1 cellular context compared by ENCODE assay signal in genomic region chr6:34597605-34598353, GRCh38.
A peak's percentile ranks its signal among the peaks of the same experiment; 100 is the strongest.
TF ChIP-seq lines count a peak whose summit lies in the region.

No MANE protein-coding gene starts in this region.

TF ChIP-seq in HepG2, 621 proteins besides CTCF, POLR2A, EP300 and RAD21 (continued from another document and continues in another):
- TF ChIP-seq SRSF1 (optimal IDR thresholded peaks at IDR 0.05; ENCODE audit: low read depth, low read length) (no peak), ZNF75D (CRISPR knock-in tag; IDR thresholded peaks at IDR 0.05; ENCODE audit: borderline replicate concordance) (no peak), CENPBD1 (CRISPR knock-in tag; IDR thresholded peaks at IDR 0.05; ENCODE audit: borderline replicate concordance, low read depth) (no peak), ELF4 (CRISPR knock-in tag; IDR thresholded peaks at IDR 0.05; ENCODE audit: borderline replicate concordance) (no peak), FOXK1 (CRISPR knock-in tag; IDR thresholded peaks at IDR 0.05; ENCODE audit: borderline replicate concordance, low read depth) (no peak), TFDP2 (CRISPR knock-in tag; IDR thresholded peaks at IDR 0.05) (no peak), ZNF567 (CRISPR knock-in tag; IDR thresholded peaks at IDR 0.05; ENCODE audit: borderline replicate concordance) (no peak), KLF12 (CRISPR knock-in tag; IDR thresholded peaks at IDR 0.05; ENCODE audit: borderline replicate concordance) (no peak), ATF7-NPFF (CRISPR knock-in tag; IDR thresholded peaks at IDR 0.05; ENCODE audit: low read depth) (no peak), HOXA7 (CRISPR knock-in tag; IDR thresholded peaks at IDR 0.05) (no peak), ZNF143 (CRISPR knock-in tag; IDR thresholded peaks at IDR 0.05) (no peak), MAFF (IDR thresholded peaks at IDR 0.05; ENCODE audit: low read depth, low read length) (no peak), NFKB2 (CRISPR knock-in tag; IDR thresholded peaks at IDR 0.05; ENCODE audit: borderline replicate concordance) (no peak), ZNF232 (CRISPR knock-in tag; IDR thresholded peaks at IDR 0.05; ENCODE audit: borderline replicate concordance) (no peak), FOXA3 (CRISPR knock-in tag; IDR thresholded peaks at IDR 0.05) (peak; percentile 37; the same call in 1 of the 2 replicates), ZNF572 (CRISPR knock-in tag; IDR thresholded peaks at IDR 0.05) (no peak), ZBTB14 (CRISPR knock-in tag; IDR thresholded peaks at IDR 0.05) (no peak), E2F1 (CRISPR knock-in tag; IDR thresholded peaks at IDR 0.05) (no peak), ZNF235 (CRISPR knock-in tag; IDR thresholded peaks at IDR 0.05; ENCODE audit: borderline replicate concordance) (no peak), ZNF24 (IDR thresholded peaks at IDR 0.05) (no peak), PHF5A (CRISPR knock-in tag; IDR thresholded peaks at IDR 0.05; ENCODE audit: low read depth, unreplicated experiment) (no peak), TBX2 (CRISPR knock-in tag; IDR thresholded peaks at IDR 0.05; ENCODE audit: borderline replicate concordance) (peak; percentile 17; the same call in 1 of the 2 replicates), ETV5 (CRISPR knock-in tag; IDR thresholded peaks at IDR 0.05; ENCODE audit: borderline replicate concordance) (no peak), JUN (CRISPR knock-in tag; IDR thresholded peaks at IDR 0.05) (no peak), MZF1 (CRISPR knock-in tag; IDR thresholded peaks at IDR 0.05; ENCODE audit: borderline replicate concordance) (no peak), SOX6 (IDR thresholded peaks at IDR 0.05) (no peak), SOX6 (CRISPR knock-in tag; IDR thresholded peaks at IDR 0.05) (peak; percentile 42; the same call in 1 of the 2 replicates), ZSCAN30 (CRISPR knock-in tag; IDR thresholded peaks at IDR 0.05) (no peak), ZSCAN21 (CRISPR knock-in tag; IDR thresholded peaks at IDR 0.05; ENCODE audit: borderline replicate concordance) (no peak), MAFK (conservative IDR thresholded peaks at IDR 0.05 in 1 of 2, IDR thresholded peaks at IDR 0.05 in 1 of 2; ENCODE audit: low read length in 2 of 2) (no peak), TCF7 (IDR thresholded peaks at IDR 0.05; ENCODE audit: low read depth) (peak; percentile 63), TARDBP (CRISPR knock-in tag; IDR thresholded peaks at IDR 0.05) (no peak), REXO4 (CRISPR knock-in tag; IDR thresholded peaks at IDR 0.05; ENCODE audit: borderline replicate concordance) (no peak), ARID5B (CRISPR knock-in tag; IDR thresholded peaks at IDR 0.05) (peak; percentile 36; the same call in 1 of the 2 replicates)
- TF ChIP-seq, protein P1, sequence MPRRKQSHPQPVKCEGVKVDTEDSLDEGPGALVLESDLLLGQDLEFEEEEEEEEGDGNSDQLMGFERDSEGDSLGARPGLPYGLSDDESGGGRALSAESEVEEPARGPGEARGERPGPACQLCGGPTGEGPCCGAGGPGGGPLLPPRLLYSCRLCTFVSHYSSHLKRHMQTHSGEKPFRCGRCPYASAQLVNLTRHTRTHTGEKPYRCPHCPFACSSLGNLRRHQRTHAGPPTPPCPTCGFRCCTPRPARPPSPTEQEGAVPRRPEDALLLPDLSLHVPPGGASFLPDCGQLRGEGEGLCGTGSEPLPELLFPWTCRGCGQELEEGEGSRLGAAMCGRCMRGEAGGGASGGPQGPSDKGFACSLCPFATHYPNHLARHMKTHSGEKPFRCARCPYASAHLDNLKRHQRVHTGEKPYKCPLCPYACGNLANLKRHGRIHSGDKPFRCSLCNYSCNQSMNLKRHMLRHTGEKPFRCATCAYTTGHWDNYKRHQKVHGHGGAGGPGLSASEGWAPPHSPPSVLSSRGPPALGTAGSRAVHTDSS (CRISPR knock-in tag; conservative IDR thresholded peaks at IDR 0.05) = no peak
- TF ChIP-seq, protein P2, sequence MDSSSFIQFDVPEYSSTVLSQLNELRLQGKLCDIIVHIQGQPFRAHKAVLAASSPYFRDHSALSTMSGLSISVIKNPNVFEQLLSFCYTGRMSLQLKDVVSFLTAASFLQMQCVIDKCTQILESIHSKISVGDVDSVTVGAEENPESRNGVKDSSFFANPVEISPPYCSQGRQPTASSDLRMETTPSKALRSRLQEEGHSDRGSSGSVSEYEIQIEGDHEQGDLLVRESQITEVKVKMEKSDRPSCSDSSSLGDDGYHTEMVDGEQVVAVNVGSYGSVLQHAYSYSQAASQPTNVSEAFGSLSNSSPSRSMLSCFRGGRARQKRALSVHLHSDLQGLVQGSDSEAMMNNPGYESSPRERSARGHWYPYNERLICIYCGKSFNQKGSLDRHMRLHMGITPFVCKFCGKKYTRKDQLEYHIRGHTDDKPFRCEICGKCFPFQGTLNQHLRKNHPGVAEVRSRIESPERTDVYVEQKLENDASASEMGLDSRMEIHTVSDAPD (CRISPR knock-in tag; IDR thresholded peaks at IDR 0.05) = no peak
- TF ChIP-seq, protein P3, sequence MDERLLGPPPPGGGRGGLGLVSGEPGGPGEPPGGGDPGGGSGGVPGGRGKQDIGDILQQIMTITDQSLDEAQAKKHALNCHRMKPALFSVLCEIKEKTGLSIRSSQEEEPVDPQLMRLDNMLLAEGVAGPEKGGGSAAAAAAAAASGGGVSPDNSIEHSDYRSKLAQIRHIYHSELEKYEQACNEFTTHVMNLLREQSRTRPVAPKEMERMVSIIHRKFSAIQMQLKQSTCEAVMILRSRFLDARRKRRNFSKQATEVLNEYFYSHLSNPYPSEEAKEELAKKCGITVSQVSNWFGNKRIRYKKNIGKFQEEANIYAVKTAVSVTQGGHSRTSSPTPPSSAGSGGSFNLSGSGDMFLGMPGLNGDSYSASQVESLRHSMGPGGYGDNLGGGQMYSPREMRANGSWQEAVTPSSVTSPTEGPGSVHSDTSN (CRISPR knock-in tag; IDR thresholded peaks at IDR 0.05) = no peak
- TF ChIP-seq, protein P4, sequence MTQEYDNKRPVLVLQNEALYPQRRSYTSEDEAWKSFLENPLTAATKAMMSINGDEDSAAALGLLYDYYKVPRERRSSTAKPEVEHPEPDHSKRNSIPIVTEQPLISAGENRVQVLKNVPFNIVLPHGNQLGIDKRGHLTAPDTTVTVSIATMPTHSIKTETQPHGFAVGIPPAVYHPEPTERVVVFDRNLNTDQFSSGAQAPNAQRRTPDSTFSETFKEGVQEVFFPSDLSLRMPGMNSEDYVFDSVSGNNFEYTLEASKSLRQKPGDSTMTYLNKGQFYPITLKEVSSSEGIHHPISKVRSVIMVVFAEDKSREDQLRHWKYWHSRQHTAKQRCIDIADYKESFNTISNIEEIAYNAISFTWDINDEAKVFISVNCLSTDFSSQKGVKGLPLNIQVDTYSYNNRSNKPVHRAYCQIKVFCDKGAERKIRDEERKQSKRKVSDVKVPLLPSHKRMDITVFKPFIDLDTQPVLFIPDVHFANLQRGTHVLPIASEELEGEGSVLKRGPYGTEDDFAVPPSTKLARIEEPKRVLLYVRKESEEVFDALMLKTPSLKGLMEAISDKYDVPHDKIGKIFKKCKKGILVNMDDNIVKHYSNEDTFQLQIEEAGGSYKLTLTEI (CRISPR knock-in tag; conservative IDR thresholded peaks at IDR 0.05) = no peak
- TF ChIP-seq, protein P5, sequence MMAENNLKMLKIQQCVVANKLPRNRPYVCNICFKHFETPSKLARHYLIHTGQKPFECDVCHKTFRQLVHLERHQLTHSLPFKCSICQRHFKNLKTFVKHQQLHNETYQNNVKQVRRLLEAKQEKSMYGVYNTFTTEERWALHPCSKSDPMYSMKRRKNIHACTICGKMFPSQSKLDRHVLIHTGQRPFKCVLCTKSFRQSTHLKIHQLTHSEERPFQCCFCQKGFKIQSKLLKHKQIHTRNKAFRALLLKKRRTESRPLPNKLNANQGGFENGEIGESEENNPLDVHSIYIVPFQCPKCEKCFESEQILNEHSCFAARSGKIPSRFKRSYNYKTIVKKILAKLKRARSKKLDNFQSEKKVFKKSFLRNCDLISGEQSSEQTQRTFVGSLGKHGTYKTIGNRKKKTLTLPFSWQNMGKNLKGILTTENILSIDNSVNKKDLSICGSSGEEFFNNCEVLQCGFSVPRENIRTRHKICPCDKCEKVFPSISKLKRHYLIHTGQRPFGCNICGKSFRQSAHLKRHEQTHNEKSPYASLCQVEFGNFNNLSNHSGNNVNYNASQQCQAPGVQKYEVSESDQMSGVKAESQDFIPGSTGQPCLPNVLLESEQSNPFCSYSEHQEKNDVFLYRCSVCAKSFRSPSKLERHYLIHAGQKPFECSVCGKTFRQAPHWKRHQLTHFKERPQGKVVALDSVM (CRISPR knock-in tag; IDR thresholded peaks at IDR 0.05) = no peak
- TF ChIP-seq, protein P6, sequence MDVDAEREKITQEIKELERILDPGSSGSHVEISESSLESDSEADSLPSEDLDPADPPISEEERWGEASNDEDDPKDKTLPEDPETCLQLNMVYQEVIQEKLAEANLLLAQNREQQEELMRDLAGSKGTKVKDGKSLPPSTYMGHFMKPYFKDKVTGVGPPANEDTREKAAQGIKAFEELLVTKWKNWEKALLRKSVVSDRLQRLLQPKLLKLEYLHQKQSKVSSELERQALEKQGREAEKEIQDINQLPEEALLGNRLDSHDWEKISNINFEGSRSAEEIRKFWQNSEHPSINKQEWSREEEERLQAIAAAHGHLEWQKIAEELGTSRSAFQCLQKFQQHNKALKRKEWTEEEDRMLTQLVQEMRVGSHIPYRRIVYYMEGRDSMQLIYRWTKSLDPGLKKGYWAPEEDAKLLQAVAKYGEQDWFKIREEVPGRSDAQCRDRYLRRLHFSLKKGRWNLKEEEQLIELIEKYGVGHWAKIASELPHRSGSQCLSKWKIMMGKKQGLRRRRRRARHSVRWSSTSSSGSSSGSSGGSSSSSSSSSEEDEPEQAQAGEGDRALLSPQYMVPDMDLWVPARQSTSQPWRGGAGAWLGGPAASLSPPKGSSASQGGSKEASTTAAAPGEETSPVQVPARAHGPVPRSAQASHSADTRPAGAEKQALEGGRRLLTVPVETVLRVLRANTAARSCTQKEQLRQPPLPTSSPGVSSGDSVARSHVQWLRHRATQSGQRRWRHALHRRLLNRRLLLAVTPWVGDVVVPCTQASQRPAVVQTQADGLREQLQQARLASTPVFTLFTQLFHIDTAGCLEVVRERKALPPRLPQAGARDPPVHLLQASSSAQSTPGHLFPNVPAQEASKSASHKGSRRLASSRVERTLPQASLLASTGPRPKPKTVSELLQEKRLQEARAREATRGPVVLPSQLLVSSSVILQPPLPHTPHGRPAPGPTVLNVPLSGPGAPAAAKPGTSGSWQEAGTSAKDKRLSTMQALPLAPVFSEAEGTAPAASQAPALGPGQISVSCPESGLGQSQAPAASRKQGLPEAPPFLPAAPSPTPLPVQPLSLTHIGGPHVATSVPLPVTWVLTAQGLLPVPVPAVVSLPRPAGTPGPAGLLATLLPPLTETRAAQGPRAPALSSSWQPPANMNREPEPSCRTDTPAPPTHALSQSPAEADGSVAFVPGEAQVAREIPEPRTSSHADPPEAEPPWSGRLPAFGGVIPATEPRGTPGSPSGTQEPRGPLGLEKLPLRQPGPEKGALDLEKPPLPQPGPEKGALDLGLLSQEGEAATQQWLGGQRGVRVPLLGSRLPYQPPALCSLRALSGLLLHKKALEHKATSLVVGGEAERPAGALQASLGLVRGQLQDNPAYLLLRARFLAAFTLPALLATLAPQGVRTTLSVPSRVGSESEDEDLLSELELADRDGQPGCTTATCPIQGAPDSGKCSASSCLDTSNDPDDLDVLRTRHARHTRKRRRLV (CRISPR knock-in tag; IDR thresholded peaks at IDR 0.05) = no peak
